17 cellular contexts compared by ENCODE assay signal in genomic region chr7:22566176-22566575, GRCh38.
DNase-seq lines count a peak whose midpoint lies in the region; ATAC-seq and TF ChIP-seq lines count a peak whose summit lies in the region.
"Had no signal": no experiment of that assay in that cellular context is flagged by ENCODE, and none has a peak within 500 bp of the region (broad histone marks: within the 10 kb centered on the region; RNA-seq: fewer than 3 reads in every experiment).

No MANE protein-coding gene starts in this region.

- intact Hi-C loops in body of pancreas (cut with DNase I) = no loop called here

- H3K4me1 ChIP-seq in body of pancreas = peaks cover 48% of the 10 kb centered on the region
- peaks cover 67% of the 10 kb centered on the region for H3K4me1 ChIP-seq in osteoblast (ENCODE audit: insufficient read depth, low read length)
- H3K4me1 ChIP-seq: prostate gland had no signal

- H3K4me3 ChIP-seq in body of pancreas (no peak overlapping the region), osteoblast (ENCODE audit: insufficient read depth, low read length) (peak overlapping the region; percentile 16)
- H3K4me3 ChIP-seq: esophagus squamous epithelium, heart right ventricle, MG63, prostate gland, testis had no signal

- H3K27ac Mint-ChIP-seq in T-helper 2 cell treated with Interferon-gamma antibody and Interleukin-4, amounts not matched to agents 5 μg/mL and 100 μg/mL, for 36 hours = peak overlapping the region; percentile 17
- H3K27ac Mint-ChIP-seq in HFFc6 = peak overlapping the region; percentile 95

- peaks cover 61% of the 10 kb centered on the region for H3K4me1 Mint-ChIP-seq in T-helper 2 cell treated with Interferon-gamma antibody and Interleukin-4, amounts not matched to agents 5 μg/mL and 100 μg/mL, for 36 hours (ENCODE audit: low read depth)
- H3K4me1 Mint-ChIP-seq in HFFc6 (ENCODE audit: low read depth) = peaks cover 99% of the 10 kb centered on the region

- H3K9me3 Mint-ChIP-seq in T-helper 2 cell treated with Interferon-gamma antibody and Interleukin-4, amounts not matched to agents 5 μg/mL and 100 μg/mL, for 36 hours = no peaks in the 10 kb centered on the region
- H3K9me3 Mint-ChIP-seq in HFFc6 = no peaks in the 10 kb centered on the region

- peaks cover 16% of the 10 kb centered on the region for H3K79me2 ChIP-seq in osteoblast (ENCODE audit: insufficient read depth, low read length)

- H2AFZ ChIP-seq in osteoblast (ENCODE audit: low read length) = no peak overlapping the region

- WGBS in body of pancreas, 2 donors = 13 to 23% methylated on average over 4 of the region's 4 CpGs

- H3K27me3 ChIP-seq in body of pancreas = no peaks in the 10 kb centered on the region
- no peaks in the 10 kb centered on the region for H3K27me3 ChIP-seq in osteoblast (ENCODE audit: insufficient read depth, low read length)
- H3K27me3 ChIP-seq: MG63, testis had no signal

- H3K9me3 ChIP-seq in body of pancreas = no peaks in the 10 kb centered on the region
- no peaks in the 10 kb centered on the region for H3K9me3 ChIP-seq in osteoblast (ENCODE audit: low read depth, low read length)
- H3K9me3 ChIP-seq: esophagus squamous epithelium, heart right ventricle, MG63, prostate gland, testis had no signal

- peaks cover 66% of the 10 kb centered on the region for H3K27me3 Mint-ChIP-seq in T-helper 2 cell treated with Interferon-gamma antibody and Interleukin-4, amounts not matched to agents 5 μg/mL and 100 μg/mL, for 36 hours (ENCODE audit: low read depth)
- peaks cover 2% of the 10 kb centered on the region; the same call in 1 of the 2 replicates for H3K27me3 Mint-ChIP-seq in HFFc6 (ENCODE audit: insufficient read depth)

- H3K4me3 Mint-ChIP-seq in T-helper 2 cell treated with Interferon-gamma antibody and Interleukin-4, amounts not matched to agents 5 μg/mL and 100 μg/mL, for 36 hours = peak overlapping the region; percentile 74
- H3K4me3 Mint-ChIP-seq in HFFc6 = peak overlapping the region; percentile 76; the same call in 1 of the 2 replicates

- TF ChIP-seq POLR2A in body of pancreas (IDR thresholded peaks at IDR 0.05) = no peak

- H4K20me1 ChIP-seq in osteoblast (ENCODE audit: insufficient read depth, low read length) = no peaks in the 10 kb centered on the region

- H3K36me3 ChIP-seq in body of pancreas (replicated peaks in 1 of 2; ENCODE audit: insufficient read depth in 1 of 2, low read depth in 2 of 2) (no peaks in the 10 kb centered on the region), osteoblast (ENCODE audit: insufficient read depth, low read length) (peaks cover 5% of the 10 kb centered on the region)
- H3K36me3 ChIP-seq: esophagus squamous epithelium, MG63, prostate gland had no signal

- DNase-seq in T-helper 2 cell treated with Interferon-gamma antibody and Interleukin-4, amounts not matched to agents 5 μg/mL and 100 μg/mL, for 36 hours (ENCODE audit: low spot score) = no peak
- DNase-seq in T-helper 2 cell = no peak
- no peak for DNase-seq in HFFc6
- DNase-seq in body of pancreas = peak in 3 of 4 donors; percentile 34 to 52 (median 44)
- no peak for DNase-seq in osteoblast (ENCODE audit: insufficient read length, low spot score, missing footprints)
- DNase-seq in Kasumi-1 (lab: John Stamatoyannopoulos, UW) = no peak
- DNase-seq: activated CD4-positive, alpha-beta T cell treated with anti-CD3 and anti-CD28 coated beads for 4 hours; COR-L47; esophagus squamous epithelium; heart right ventricle; kidney; NCI-H2029; testis had no signal

- H3K4me2 ChIP-seq in osteoblast (ENCODE audit: insufficient read depth, low read length) = peak overlapping the region; percentile 82

- TF ChIP-seq CTCF in HFFc6 (IDR thresholded peaks at IDR 0.05) (no peak), body of pancreas (IDR thresholded peaks at IDR 0.05) (no peak), osteoblast (IDR thresholded peaks at IDR 0.05; ENCODE audit: extremely low read depth, low read depth, low read length) (no peak)

- ATAC-seq in body of pancreas (peak; percentile 29), GM18520 (IDR thresholded peaks at IDR 0.05; ENCODE audit: unreplicated experiment) (no peak), GM18517 (IDR thresholded peaks at IDR 0.05; ENCODE audit: unreplicated experiment) (no peak)

- H3K27ac ChIP-seq in body of pancreas = no peak overlapping the region
- H3K27ac ChIP-seq in osteoblast (ENCODE audit: low read depth, low read length) = peak overlapping the region; percentile 96
- H3K27ac ChIP-seq: prostate gland, testis had no signal

- no peaks in the 10 kb centered on the region for H3K36me3 Mint-ChIP-seq in T-helper 2 cell treated with Interferon-gamma antibody and Interleukin-4, amounts not matched to agents 5 μg/mL and 100 μg/mL, for 36 hours (ENCODE audit: low read depth)
- H3K36me3 Mint-ChIP-seq in HFFc6 (ENCODE audit: low read depth) = peaks cover 17% of the 10 kb centered on the region; the same call in 1 of the 2 replicates

Comparison
In these comparisons a context has a peak if more than half of its experiments do, and no peak if none do; other contexts are left out.
1. DNase-seq: peak in body of pancreas (3 of 4); none in T-helper 2 cell treated with Interferon-gamma antibody and Interleukin-4, amounts not matched to agents 5 μg/mL and 100 μg/mL, for 36 hours (single experiment), T-helper 2 cell (0 of 5), HFFc6 (single experiment), osteoblast (single experiment) and Kasumi-1 (0 of 2).